ENCODE assay signal across 18 cellular contexts in the genomic region with DNA sequence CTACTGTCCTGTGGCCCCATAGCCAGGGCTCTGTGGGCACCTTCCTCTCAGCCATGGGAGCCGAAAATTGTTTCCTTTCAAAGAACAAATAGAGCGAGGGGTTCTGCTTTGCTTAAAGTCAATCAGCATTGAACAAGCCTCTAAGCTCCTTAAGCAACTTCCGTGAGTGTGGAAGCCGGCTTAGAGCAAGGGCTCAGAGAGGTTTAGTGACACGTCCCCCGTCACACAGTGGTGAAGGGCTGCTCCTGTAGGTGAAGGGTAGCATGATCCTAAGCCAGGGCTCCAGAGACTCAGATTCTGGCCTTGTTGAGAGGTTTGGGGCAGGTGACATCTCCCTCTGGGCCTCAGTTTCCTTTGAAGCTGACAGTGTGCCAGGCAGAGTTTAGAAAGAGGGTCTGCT.
"Had no signal": no experiment of that assay in that cellular context is flagged by ENCODE, and none has a peak within 500 bp of the region (broad histone marks: within the 10 kb centered on the region; RNA-seq: fewer than 3 reads in every experiment).

No MANE protein-coding gene starts in this region.

- H3K27me3 ChIP-seq: vagina had no signal

- H3K4me1 ChIP-seq: prostate gland, sigmoid colon, transverse colon had no signal

- DNase-seq: dermis blood vessel endothelial cell; effector memory CD4-positive, alpha-beta T cell; mesenchymal stem cell; midbrain; naive thymus-derived CD4-positive, alpha-beta T cell; sigmoid colon; stimulated activated CD4-positive, alpha-beta T cell treated with anti-CD3 and anti-CD28 coated beads, Interleukin-4, amount 100 ng/mL, for 4 hours; stimulated activated naive B cell treated with anti-CD40 and anti-IgM and Interleukin-4, amounts not matched to agents 10 μg/mL and 1 μg/mL and 100 μg/mL, for 72 hours; transverse colon had no signal

- H3K27ac ChIP-seq: coronary artery, neural progenitor cell, prostate gland, sigmoid colon, suprapubic skin, transverse colon, vagina had no signal

- H3K4me3 ChIP-seq: coronary artery, neural progenitor cell, prostate gland, sigmoid colon, suprapubic skin, transverse colon, vagina had no signal

- H2AFZ ChIP-seq: neural progenitor cell had no signal

- ATAC-seq: naive thymus-derived CD4-positive, alpha-beta T cell; right cardiac atrium; stimulated activated naive B cell treated with anti-CD40 and anti-IgM and Interleukin-4, amounts not matched to agents 10 μg/mL and 1 μg/mL and 100 μg/mL, for 72 hours had no signal

- H3K9me3 ChIP-seq: prostate gland, sigmoid colon, suprapubic skin, transverse colon, vagina had no signal

- H3K36me3 ChIP-seq: neural progenitor cell, prostate gland, sigmoid colon, suprapubic skin, transverse colon, vagina had no signal

- H3K4me2 ChIP-seq: neural progenitor cell had no signal

- FAIRE-seq: endothelial cell of umbilical vein, frontal cortex, keratinocyte had no signal
